28 cellular contexts compared by ENCODE assay signal in genomic region chr2:121446647-121447241, GRCh38.
DNase-seq lines count a peak whose midpoint lies in the region; ATAC-seq and TF ChIP-seq lines count a peak whose summit lies in the region.
"Had no signal": no experiment of that assay in that cellular context is flagged by ENCODE, and none has a peak within 500 bp of the region (broad histone marks: within the 10 kb centered on the region; RNA-seq: fewer than 3 reads in every experiment).

No MANE protein-coding gene starts in this region.

- H3K4me3 ChIP-seq in PC-3 (ENCODE audit: low read length) (no peak overlapping the region), esophagus muscularis mucosa (no peak overlapping the region)
- H3K4me3 ChIP-seq in naive thymus-derived CD4-positive, alpha-beta T cell (ENCODE audit: low read length): no peak overlapping the region
- H3K4me3 ChIP-seq: A549, GM12878, MG63, PC-9, SJSA1 had no signal

- H3K79me2 ChIP-seq in PC-3 (ENCODE audit: low read length): no peaks in the 10 kb centered on the region

- H3K4me2 ChIP-seq in PC-3 (ENCODE audit: low read length): no peak overlapping the region
- H3K4me2 ChIP-seq: A549, PC-9 had no signal

- H3K4me3 Mint-ChIP-seq in endothelial cell (ENCODE audit: unreplicated experiment) (peak overlapping the region; percentile 62), memory B cell (no peak overlapping the region), chondrocyte (ENCODE audit: unreplicated experiment) (no peak overlapping the region)
- H3K4me3 Mint-ChIP-seq in naive thymus-derived CD4-positive, alpha-beta T cell: no peak overlapping the region
- H3K4me3 Mint-ChIP-seq: CD4-positive, alpha-beta memory T cell had no signal

- TF ChIP-seq POLR2A in esophagus muscularis mucosa (IDR thresholded peaks at IDR 0.05; ENCODE audit: low read depth): no peak

- H3K36me3 ChIP-seq in PC-3 (ENCODE audit: low read depth, low read length) (peaks cover 41% of the 10 kb centered on the region), esophagus muscularis mucosa (peaks cover 50 to 96% (median 73%) of the 10 kb centered on the region in 4 donors)
- H3K36me3 ChIP-seq in naive thymus-derived CD4-positive, alpha-beta T cell (ENCODE audit: control insufficient read depth in 2 of 3, insufficient read depth in 3 of 3, low read length in 3 of 3): peaks cover 12 to 84% (median 23%) of the 10 kb centered on the region in 3 experiments

- H3K36me3 Mint-ChIP-seq in endothelial cell (ENCODE audit: low read depth, unreplicated experiment) (peaks cover 51% of the 10 kb centered on the region), memory B cell (peaks cover 51% of the 10 kb centered on the region), chondrocyte (ENCODE audit: low read depth) (peaks cover 42% of the 10 kb centered on the region)
- H3K36me3 Mint-ChIP-seq in naive thymus-derived CD4-positive, alpha-beta T cell: peaks cover 26 to 84% (median 69%) of the 10 kb centered on the region in 5 donors

- H4K20me1 ChIP-seq in PC-3 (ENCODE audit: low read length): no peaks in the 10 kb centered on the region

- CTCF ChIA-PET in PC-3 (lab: Charles Lee): no interaction called here
- CTCF ChIA-PET in naive thymus-derived CD4-positive, alpha-beta T cell (lab: Charles Lee): no interaction called here

- H3K27me3 ChIP-seq in PC-3 (ENCODE audit: low read length): no peaks in the 10 kb centered on the region
- no peaks in the 10 kb centered on the region for H3K27me3 ChIP-seq in naive thymus-derived CD4-positive, alpha-beta T cell (ENCODE audit: control insufficient read depth in 2 of 2, insufficient read depth in 2 of 2, low read length in 2 of 2)
- no peaks in the 10 kb centered on the region for H3K27me3 ChIP-seq in esophagus muscularis mucosa
- H3K27me3 ChIP-seq: MG63, SJSA1 had no signal

- BruUV-seq in PC-3 (replicated peaks; lab: Mats Ljungman, UMichigan): no TSS peak

- no peak overlapping the region for H2AFZ ChIP-seq in PC-3 (ENCODE audit: low read length)
- H2AFZ ChIP-seq: PC-9 had no signal

- H3K9me3 ChIP-seq in PC-3 (ENCODE audit: low read length) (no peaks in the 10 kb centered on the region), esophagus muscularis mucosa (no peaks in the 10 kb centered on the region)
- H3K9me3 ChIP-seq in naive thymus-derived CD4-positive, alpha-beta T cell (ENCODE audit: control insufficient read depth in 2 of 3, low read length in 3 of 3): no peaks in the 10 kb centered on the region
- H3K9me3 ChIP-seq: A549, MG63, SJSA1 had no signal

- H3K9me2 ChIP-seq in PC-3 (replicated peaks; ENCODE audit: low read length): no peaks in the 10 kb centered on the region

- H3K27ac ChIP-seq in PC-3 (ENCODE audit: low read length) (no peak overlapping the region), esophagus muscularis mucosa (replicated peaks in 1 of 4) (no peak overlapping the region)
- no peak overlapping the region for H3K27ac ChIP-seq in naive thymus-derived CD4-positive, alpha-beta T cell (ENCODE audit: low read depth, low read length)
- H3K27ac ChIP-seq: A549, PC-9, SJSA1 had no signal

- intact Hi-C loops in PC-3 (cut with micrococcal nuclease) (no loop called here), esophagus muscularis mucosa (cut with DNase I) (no loop called here)
- intact Hi-C loops in naive thymus-derived CD4-positive, alpha-beta T cell (cut with micrococcal nuclease): no loop called here

- H3K4me1 Mint-ChIP-seq in endothelial cell (ENCODE audit: unreplicated experiment) (no peaks in the 10 kb centered on the region), memory B cell (no peaks in the 10 kb centered on the region), chondrocyte (ENCODE audit: low read depth) (peaks cover 13% of the 10 kb centered on the region)
- no peaks in the 10 kb centered on the region for H3K4me1 Mint-ChIP-seq in naive thymus-derived CD4-positive, alpha-beta T cell

- no peak for TF ChIP-seq EP300 in esophagus muscularis mucosa (IDR thresholded peaks at IDR 0.05)

- no peak overlapping the region for H3K9ac ChIP-seq in PC-3 (ENCODE audit: low read length)

- H3K9me3 Mint-ChIP-seq in endothelial cell (ENCODE audit: unreplicated experiment) (no peaks in the 10 kb centered on the region), memory B cell (no peaks in the 10 kb centered on the region), chondrocyte (ENCODE audit: low read depth) (no peaks in the 10 kb centered on the region)
- no peaks in the 10 kb centered on the region for H3K9me3 Mint-ChIP-seq in naive thymus-derived CD4-positive, alpha-beta T cell
- H3K9me3 Mint-ChIP-seq: CD4-positive, alpha-beta memory T cell had no signal

- H3K4me1 ChIP-seq in PC-3 (ENCODE audit: insufficient read depth, low read length) (no peaks in the 10 kb centered on the region), esophagus muscularis mucosa (peaks cover 0 to 12% (median 10%) of the 10 kb centered on the region in 4 donors)
- no peaks in the 10 kb centered on the region for H3K4me1 ChIP-seq in naive thymus-derived CD4-positive, alpha-beta T cell (ENCODE audit: control insufficient read depth in 2 of 2, insufficient read depth in 2 of 2, low read length in 2 of 2)
- H3K4me1 ChIP-seq: A549, SJSA1 had no signal

- H3K27me3 Mint-ChIP-seq in endothelial cell (ENCODE audit: unreplicated experiment) (peaks cover 6% of the 10 kb centered on the region), memory B cell (no peaks in the 10 kb centered on the region), chondrocyte (ENCODE audit: low read depth) (no peaks in the 10 kb centered on the region)
- no peaks in the 10 kb centered on the region for H3K27me3 Mint-ChIP-seq in naive thymus-derived CD4-positive, alpha-beta T cell
- H3K27me3 Mint-ChIP-seq: CD4-positive, alpha-beta memory T cell had no signal

- WGBS in esophagus muscularis mucosa: 90% methylated on average over 8 of the region's 8 CpGs

- POLR2A ChIA-PET in PC-3 (lab: Charles Lee; ENCODE audit: unreplicated experiment): no interaction called here
- POLR2A ChIA-PET in naive thymus-derived CD4-positive, alpha-beta T cell (lab: Charles Lee): interaction anchor here (0.9 kb wide), 1 partner anchor 203 kb away, joined by 3 read pairs; the partner anchor contains the start of gene CLASP1

- H3K27ac Mint-ChIP-seq in endothelial cell (ENCODE audit: unreplicated experiment) (no peak overlapping the region), memory B cell (peak overlapping the region; percentile 33), chondrocyte (ENCODE audit: unreplicated experiment) (no peak overlapping the region)
- H3K27ac Mint-ChIP-seq in naive thymus-derived CD4-positive, alpha-beta T cell: peak overlapping the region in 1 of 9 donors; percentile 11
- H3K27ac Mint-ChIP-seq: CD4-positive, alpha-beta memory T cell had no signal

- no peak for TF ChIP-seq CTCF in PC-3 (conservative IDR thresholded peaks at IDR 0.05; ENCODE audit: low read depth, low read length)
- no peak for TF ChIP-seq CTCF in endothelial cell (IDR thresholded peaks at IDR 0.05; ENCODE audit: unreplicated experiment)
- TF ChIP-seq CTCF in chondrocyte (IDR thresholded peaks at IDR 0.05): no peak
- TF ChIP-seq CTCF in esophagus muscularis mucosa (IDR thresholded peaks at IDR 0.05): no peak

- DNase-seq in EH (ENCODE audit: low read depth) (peak; percentile 4), PC-3 (peak; percentile 12), endothelial cell (ENCODE audit: low spot score) (no peak), memory B cell (ENCODE audit: low spot score in 2 of 2) (no peak), chondrocyte (ENCODE audit: low spot score) (no peak), esophagus muscularis mucosa (ENCODE audit: extremely low spot score) (no peak)
- DNase-seq in naive thymus-derived CD4-positive, alpha-beta T cell: no peak
- DNase-seq: C1 segment of cervical spinal cord; CD4-positive, alpha-beta memory T cell; COR-L47; DMS53; HCEC 1CT; IMR-90; KG1; MG63; NCI-H1105 treated with DMSO at 0.1 percent for 48 hours; NCI-H146; NCI-H2029; NCI-H446 treated with DMSO at 0.1 percent for 48 hours; NCI-H526; NCI-H82; NK-92 treated with Interleukin-12 subunit alpha and Interleukin-12 subunit beta, amount 100 ng/mL, for 24 hours; PC-9; Right ventricle myocardium superior had no signal

- H3F3A ChIP-seq in PC-3 (ENCODE audit: low read length, unreplicated experiment): no peaks in the 10 kb centered on the region

- ATAC-seq in PC-3: no peak; the same call in 1 of the 2 replicates
- no peak for ATAC-seq in memory B cell (ENCODE audit: low read depth)
- no peak for ATAC-seq in HG02588 (IDR thresholded peaks at IDR 0.05; ENCODE audit: unreplicated experiment)
- ATAC-seq in naive thymus-derived CD4-positive, alpha-beta T cell: no peak
- ATAC-seq: A549, GM12878 had no signal

Comparison
In these comparisons a context has a peak if more than half of its experiments do, and no peak if none do; other contexts are left out.
1. DNase-seq: peak in EH (single experiment) and PC-3 (single experiment); none in endothelial cell (single experiment), memory B cell (0 of 2), chondrocyte (single experiment), naive thymus-derived CD4-positive, alpha-beta T cell (0 of 9) and esophagus muscularis mucosa (single experiment).